9 cellular contexts compared by ENCODE assay signal in the genomic region with DNA sequence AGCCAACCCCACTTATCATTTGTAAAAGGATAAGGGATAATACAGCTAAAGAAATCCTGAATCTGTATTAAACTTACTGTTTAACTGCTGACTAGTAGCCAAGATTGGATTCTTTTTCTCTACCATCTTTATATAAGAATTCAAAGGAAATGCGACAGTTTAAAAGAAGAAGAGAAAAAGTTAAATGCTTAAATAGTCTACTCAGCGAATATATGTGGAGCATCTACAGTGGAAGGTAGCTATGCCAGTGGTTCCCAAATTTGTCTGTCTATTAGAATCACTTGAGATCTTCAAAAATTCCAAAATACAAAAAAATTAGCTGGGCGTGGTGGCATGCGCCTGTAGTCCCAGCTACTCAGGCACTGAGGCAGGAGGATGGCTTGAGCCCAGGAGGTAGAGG.
"Had no signal": no experiment of that assay in that cellular context is flagged by ENCODE, and none has a peak within 500 bp of the region (broad histone marks: within the 10 kb centered on the region; RNA-seq: fewer than 3 reads in every experiment).

No MANE protein-coding gene starts in this region.

- H3K4me3 ChIP-seq: GM23248, HAP-1 had no signal

- H3K27me3 Mint-ChIP-seq: IgD-negative memory B cell had no signal

- ATAC-seq: HCT116 had no signal

- H2AFZ ChIP-seq: GM23248 had no signal

- H3K4me3 Mint-ChIP-seq: HFFc6, IgD-negative memory B cell had no signal

- H3K27ac ChIP-seq: GM23248, HL-60 had no signal

- H3K27ac Mint-ChIP-seq: HFFc6, IgD-negative memory B cell had no signal

- H3K9me3 Mint-ChIP-seq: HFFc6, IgD-negative memory B cell had no signal

- DNase-seq: GM23248, GOT3, H7, HFFc6, KG1 had no signal

- H3K9me3 ChIP-seq: HAP-1 had no signal

- H3K9ac ChIP-seq: GM23248 had no signal

- H3K36me3 ChIP-seq: HAP-1 had no signal

- H3K4me1 Mint-ChIP-seq: IgD-negative memory B cell had no signal
